ENCODE assay signal across 8 cellular contexts in the genomic region with DNA sequence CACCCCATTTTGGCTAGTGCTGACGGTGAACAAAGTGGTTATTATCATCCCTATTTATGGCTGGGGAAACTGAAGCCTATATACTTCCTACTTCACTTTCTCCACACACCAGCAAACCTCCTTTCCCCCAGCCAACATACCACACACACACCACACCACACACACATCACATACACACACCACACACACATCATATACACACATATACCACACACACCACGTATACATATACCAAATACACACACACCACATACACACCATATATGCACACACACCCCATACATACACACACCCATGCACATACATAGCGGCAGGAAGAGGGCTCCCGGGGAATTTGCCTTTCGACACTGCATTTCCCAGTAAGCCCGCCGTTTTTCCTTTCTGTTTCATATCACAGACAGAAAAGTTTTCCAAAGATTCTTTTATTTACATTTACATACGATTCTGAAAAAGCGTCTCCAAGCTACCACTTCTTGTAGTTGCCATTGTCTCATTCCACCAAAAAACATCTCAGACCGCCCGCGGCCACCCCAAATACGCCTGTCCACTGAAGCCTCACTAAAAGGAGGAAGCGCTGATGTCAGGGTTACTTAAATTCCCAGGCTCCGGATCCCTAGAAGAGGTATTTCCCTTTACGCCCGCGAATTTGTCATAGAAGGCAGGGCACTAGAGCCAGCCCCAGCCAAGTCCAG. TPM values are rescaled to one million over a fixed set of nuclear protein-coding genes. Genes with fewer than 3 reads are reported as not detected.
A peak's percentile ranks its signal among the peaks of the same experiment; 100 is the strongest.
DNase-seq lines count a peak whose midpoint lies in the region; FAIRE-seq and TF ChIP-seq lines count a peak whose summit lies in the region.

No MANE protein-coding gene starts in this region.

- peaks cover 8% of the 10 kb centered on the region; the same call in 1 of the 2 replicates for H3F3A ChIP-seq in DOHH2 (ENCODE audit: control insufficient read depth, insufficient read depth)

- H3K79me2 ChIP-seq in DOHH2 (ENCODE audit: control insufficient read depth, low read length) (peaks cover 41% of the 10 kb centered on the region), endothelial cell of umbilical vein (ENCODE audit: control insufficient read depth, insufficient read depth, low read length) (peaks cover 38% of the 10 kb centered on the region), parathyroid adenoma (peaks cover 42% of the 10 kb centered on the region)

- TF ChIP-seq CTCF in DOHH2 (IDR thresholded peaks at IDR 0.05; ENCODE audit: low read depth, low read length, poor library complexity, severe bottlenecking): no peak
- no peak for TF ChIP-seq CTCF in endothelial cell of umbilical vein (IDR thresholded peaks at IDR 0.05; ENCODE audit: extremely low read depth in 1 of 2, insufficient read depth in 1 of 2, low read depth in 1 of 2, low read length in 2 of 2)
- TF ChIP-seq CTCF in parathyroid adenoma (IDR thresholded peaks at IDR 0.05): no peak

- H3K9me3 ChIP-seq in DOHH2 (ENCODE audit: control insufficient read depth, insufficient read depth, low read length) (no peaks in the 10 kb centered on the region), endothelial cell of umbilical vein (replicated peaks; ENCODE audit: control insufficient read depth, insufficient read depth, low read length) (no peaks in the 10 kb centered on the region), parathyroid adenoma (ENCODE audit: control insufficient read depth, low read length) (no peaks in the 10 kb centered on the region)

- H3K27ac ChIP-seq in DOHH2 (ENCODE audit: low read depth, low read length) (peak overlapping the region; percentile 53), endothelial cell of umbilical vein (ENCODE audit: insufficient read depth, low read depth, low read length) (peak overlapping the region; percentile 78), parathyroid adenoma (peak overlapping the region; percentile 93)

- dilution Hi-C loops in endothelial cell of umbilical vein (cut with MboI; ENCODE audit: extremely low pct_ligation_motif_present, low sequenced_read_pairs): no loop called here

- H3K4me1 ChIP-seq in DOHH2 (ENCODE audit: control insufficient read depth, low read length): peaks cover 28% of the 10 kb centered on the region
- peaks cover 27% of the 10 kb centered on the region for H3K4me1 ChIP-seq in endothelial cell of umbilical vein (ENCODE audit: control insufficient read depth, extremely low read depth, insufficient read depth, low read length)
- peaks cover 21% of the 10 kb centered on the region for H3K4me1 ChIP-seq in parathyroid adenoma

- in situ Hi-C loops in KBM-7 (cut with MboI; ENCODE audit: low pct_unique_long_range_greater_than_20kb, low sequenced_read_pairs): no loop called here

- TF ChIP-seq POLR2A in endothelial cell of umbilical vein (IDR thresholded peaks at IDR 0.05; ENCODE audit: low read depth, low read length): peak; percentile 42

- H3K9me1 ChIP-seq in endothelial cell of umbilical vein (replicated peaks; ENCODE audit: control insufficient read depth, extremely low read depth, insufficient read depth, low read length): no peaks in the 10 kb centered on the region

- intact Hi-C loops in endothelial cell of umbilical vein (cut with micrococcal nuclease): loop anchor here (1.0 to 2.0 kb wide), 4 partner anchors 40 to 156 kb away; partner anchors contain the start of genes DNAJC14 and SARNP

- H3K4me2 ChIP-seq in DOHH2 (ENCODE audit: low read length) (peak overlapping the region; percentile 88), endothelial cell of umbilical vein (ENCODE audit: insufficient read depth, low read length) (peak overlapping the region; percentile 81), parathyroid adenoma (ENCODE audit: low read length) (peak overlapping the region; percentile 76)

- TSS peak; percentile 93 for BruUV-seq in endothelial cell of umbilical vein (replicated peaks; lab: Mats Ljungman, UMichigan)

- peaks cover 55% of the 10 kb centered on the region for H3K36me3 ChIP-seq in DOHH2 (ENCODE audit: control insufficient read depth, low read length)
- H3K36me3 ChIP-seq in endothelial cell of umbilical vein (ENCODE audit: control insufficient read depth in 2 of 2, extremely low read depth in 1 of 2, insufficient read depth in 2 of 2, low read length in 2 of 2): peaks cover 1 to 3% of the 10 kb centered on the region in 2 experiments
- H3K36me3 ChIP-seq in parathyroid adenoma (ENCODE audit: control insufficient read depth, insufficient read depth, low read length): no peaks in the 10 kb centered on the region

- DNase-seq in NCI-H2107 treated with DMSO at 0.1 percent for 48 hours (lab: John Stamatoyannopoulos, UW; ENCODE audit: unreplicated experiment) (peak; percentile 62), endothelial cell of umbilical vein (ENCODE audit: low read depth, low spot score) (no peak), KBM-7 (no peak), SHP77 treated with DMSO at 0.1 percent for 48 hours (lab: John Stamatoyannopoulos, UW) (no peak), NCI-H187 (lab: John Stamatoyannopoulos, UW) (no peak)
- no peak for DNase-seq in stimulated activated naive CD4-positive, alpha-beta T cell treated with Interleukin-2 at 50 U/mL for 16 hours (lab: John Stamatoyannopoulos, UW)

- H3K9ac ChIP-seq in endothelial cell of umbilical vein (replicated peaks; ENCODE audit: extremely low read depth, insufficient read depth, low read length) (peak overlapping the region; percentile 72), parathyroid adenoma (no peak overlapping the region)

- H3K27me3 ChIP-seq in DOHH2 (ENCODE audit: control insufficient read depth, low read length): no peaks in the 10 kb centered on the region
- no peaks in the 10 kb centered on the region for H3K27me3 ChIP-seq in endothelial cell of umbilical vein (ENCODE audit: control insufficient read depth in 2 of 2, insufficient read depth in 2 of 2, low read length in 2 of 2)
- no peaks in the 10 kb centered on the region for H3K27me3 ChIP-seq in parathyroid adenoma (ENCODE audit: control insufficient read depth, insufficient read depth, low read length)

- no peaks in the 10 kb centered on the region; the same call in 1 of the 2 replicates for H4K20me1 ChIP-seq in DOHH2 (ENCODE audit: control insufficient read depth, insufficient read depth, low read depth, low read length)
- H4K20me1 ChIP-seq in endothelial cell of umbilical vein (replicated peaks; ENCODE audit: control insufficient read depth, extremely low read depth, insufficient read depth, low read length): no peaks in the 10 kb centered on the region

- H3K9me2 ChIP-seq in DOHH2 (replicated peaks; ENCODE audit: control insufficient read depth, low read length): no peaks in the 10 kb centered on the region

- H3K4me3 ChIP-seq in DOHH2 (ENCODE audit: low read length) (peak overlapping the region; percentile 88), endothelial cell of umbilical vein (replicated peaks in 1 of 3; ENCODE audit: insufficient read depth in 1 of 3, low read depth in 1 of 3, low read length in 3 of 3) (peak overlapping the region; percentile 22 to 79 (median 46)), parathyroid adenoma (ENCODE audit: low read depth, low read length) (peak overlapping the region; percentile 58)

- POLR2A ChIA-PET in endothelial cell of umbilical vein (lab: Charles Lee): interaction anchor here (0.7 to 1.6 kb wide), 14 partner anchors 10 to 244 kb away, joined by 3 to 18 read pairs (median 4); partner anchors contain the start of genes CD63, DNAJC14, PA2G4 and SUOX

- CTCF ChIA-PET in endothelial cell of umbilical vein (lab: Charles Lee): interaction anchor here (0.6 to 3.0 kb wide), 12 partner anchors 13 to 235 kb away, joined by 3 to 34 read pairs (median 5); partner anchors contain the start of genes DGKA, DNAJC14, PA2G4 and SUOX

- H2AFZ ChIP-seq in endothelial cell of umbilical vein (ENCODE audit: low read depth, low read length): peak overlapping the region; percentile 39
- peak overlapping the region; percentile 87 for H2AFZ ChIP-seq in parathyroid adenoma

- FAIRE-seq in endothelial cell of umbilical vein (lab: Jason Lieb, UNC): no peak

RNA-seq across cellular contexts. Expression of gene RAB5B, which starts 0.8 kb away (rescaled TPM):
- 97.4 and 103 TPM in 2 replicates for total RNA-seq in endothelial cell of umbilical vein
- polyA plus RNA-seq in endothelial cell of umbilical vein: 98.8 and 105 TPM in 2 replicates
- polyA plus RNA-seq in endothelial cell of umbilical vein (2011; cell fraction: cytosol; rRNA removed): 83.6 and 87.9 TPM in 2 replicates
- 74.2 and 86.2 TPM in 2 replicates for polyA plus RNA-seq in endothelial cell of umbilical vein (2011; cell fraction: nucleus; rRNA removed)
- 84.7 and 85.7 TPM in 2 replicates for polyA plus RNA-seq in endothelial cell of umbilical vein (2012)
- 159 and 179 TPM in 2 replicates for polyA minus RNA-seq in endothelial cell of umbilical vein
- 52.2 TPM for polyA minus RNA-seq in endothelial cell of umbilical vein (2011; cell fraction: cytosol; rRNA and poly(A)+ RNA removed)
- 41.1 and 63.9 TPM in 2 replicates for polyA minus RNA-seq in endothelial cell of umbilical vein (2011; cell fraction: nucleus; rRNA and poly(A)+ RNA removed)

RNA-seq across cellular contexts. Expression of gene CDK2, which starts 6.4 kb away (rescaled TPM):
- total RNA-seq in endothelial cell of umbilical vein: 63.6 and 69.8 TPM in 2 replicates
- polyA plus RNA-seq in endothelial cell of umbilical vein: 46.7 and 52.2 TPM in 2 replicates
- 51.7 and 53.8 TPM in 2 replicates for polyA plus RNA-seq in endothelial cell of umbilical vein (2011; cell fraction: cytosol; rRNA removed)
- polyA plus RNA-seq in endothelial cell of umbilical vein (2011; cell fraction: nucleus; rRNA removed): 74.5 and 78.7 TPM in 2 replicates
- 47.2 and 65.8 TPM in 2 replicates for polyA plus RNA-seq in endothelial cell of umbilical vein (2012)
- 58.6 and 60.2 TPM in 2 replicates for polyA minus RNA-seq in endothelial cell of umbilical vein
- 91.6 TPM for polyA minus RNA-seq in endothelial cell of umbilical vein (2011; cell fraction: cytosol; rRNA and poly(A)+ RNA removed)
- 24.3 and 48.4 TPM in 2 replicates for polyA minus RNA-seq in endothelial cell of umbilical vein (2011; cell fraction: nucleus; rRNA and poly(A)+ RNA removed)

RNA-seq across cellular contexts. Expression of gene PMEL, which starts 7.2 kb away (rescaled TPM):
- 0.42 and 0.51 TPM in 2 replicates for total RNA-seq in endothelial cell of umbilical vein
- 0.99 and 2.0 TPM in 2 replicates for polyA plus RNA-seq in endothelial cell of umbilical vein
- polyA plus RNA-seq in endothelial cell of umbilical vein (2011; cell fraction: cytosol; rRNA removed): 0.43 and 0.69 TPM in 2 replicates
- 1.8 and 1.9 TPM in 2 replicates for polyA plus RNA-seq in endothelial cell of umbilical vein (2011; cell fraction: nucleus; rRNA removed)
- 0.40 and 0.59 TPM in 2 replicates for polyA plus RNA-seq in endothelial cell of umbilical vein (2012)
- 0.73 and 0.83 TPM in 2 replicates for polyA minus RNA-seq in endothelial cell of umbilical vein
- polyA minus RNA-seq in endothelial cell of umbilical vein (2011; cell fraction: cytosol; rRNA and poly(A)+ RNA removed): not detected
- 1.1 TPM in 1 of 2 replicates, not detected in the other for polyA minus RNA-seq in endothelial cell of umbilical vein (2011; cell fraction: nucleus; rRNA and poly(A)+ RNA removed)

RNA-seq across cellular contexts. Expression of gene SUOX, which starts 24.0 kb away (rescaled TPM):
- 24.3 and 24.8 TPM in 2 replicates for total RNA-seq in endothelial cell of umbilical vein
- polyA plus RNA-seq in endothelial cell of umbilical vein: 29.1 and 31.4 TPM in 2 replicates
- polyA plus RNA-seq in endothelial cell of umbilical vein (2011; cell fraction: cytosol; rRNA removed): 24.8 and 25.4 TPM in 2 replicates
- 32.8 and 36.1 TPM in 2 replicates for polyA plus RNA-seq in endothelial cell of umbilical vein (2011; cell fraction: nucleus; rRNA removed)
- 21.5 and 28.4 TPM in 2 replicates for polyA plus RNA-seq in endothelial cell of umbilical vein (2012)
- polyA minus RNA-seq in endothelial cell of umbilical vein: 42.7 and 55.7 TPM in 2 replicates
- 13.8 TPM for polyA minus RNA-seq in endothelial cell of umbilical vein (2011; cell fraction: cytosol; rRNA and poly(A)+ RNA removed)
- polyA minus RNA-seq in endothelial cell of umbilical vein (2011; cell fraction: nucleus; rRNA and poly(A)+ RNA removed): 15.4 and 19.8 TPM in 2 replicates

RNA-seq across cellular contexts. Expression of gene DGKA, which starts 42.1 kb away (rescaled TPM):
- 49.8 and 64.3 TPM in 2 replicates for total RNA-seq in endothelial cell of umbilical vein
- 48.6 and 53.2 TPM in 2 replicates for polyA plus RNA-seq in endothelial cell of umbilical vein
- 29.6 and 30.6 TPM in 2 replicates for polyA plus RNA-seq in endothelial cell of umbilical vein (2011; cell fraction: cytosol; rRNA removed)
- 236 and 251 TPM in 2 replicates for polyA plus RNA-seq in endothelial cell of umbilical vein (2011; cell fraction: nucleus; rRNA removed)
- 69.3 and 108 TPM in 2 replicates for polyA plus RNA-seq in endothelial cell of umbilical vein (2012)
- polyA minus RNA-seq in endothelial cell of umbilical vein: 55.9 and 64.6 TPM in 2 replicates
- 5.0 TPM for polyA minus RNA-seq in endothelial cell of umbilical vein (2011; cell fraction: cytosol; rRNA and poly(A)+ RNA removed)
- 58.4 and 64.0 TPM in 2 replicates for polyA minus RNA-seq in endothelial cell of umbilical vein (2011; cell fraction: nucleus; rRNA and poly(A)+ RNA removed)
